ENCODE assay signal across 9 cellular contexts in the genomic region with DNA sequence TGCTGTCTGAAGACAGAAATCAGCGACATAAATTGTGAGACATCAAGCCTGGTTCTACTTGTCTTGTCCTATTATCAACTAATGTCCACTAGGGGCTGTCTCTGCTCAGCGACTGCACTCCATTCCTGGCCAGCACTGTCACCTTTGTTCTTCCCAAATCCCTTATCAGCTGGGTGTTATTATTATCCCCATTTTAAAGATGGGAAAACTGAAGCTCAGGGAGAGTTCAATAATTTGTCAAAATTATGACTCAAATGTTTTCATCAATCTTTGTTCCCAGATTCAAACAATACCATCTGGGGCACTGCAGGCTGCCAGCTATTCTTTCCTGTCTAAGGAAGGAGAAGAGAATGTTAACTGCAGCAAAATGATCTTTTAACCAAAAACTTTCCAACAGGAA.
DNase-seq lines count a peak whose midpoint lies in the region; ATAC-seq and TF ChIP-seq lines count a peak whose summit lies in the region.
"Had no signal": no experiment of that assay in that cellular context is flagged by ENCODE, and none has a peak within 500 bp of the region (broad histone marks: within the 10 kb centered on the region; RNA-seq: fewer than 3 reads in every experiment).

No MANE protein-coding gene starts in this region.

- DNase-seq in DMS153 treated with DMSO at 0.1 percent for 48 hours (lab: John Stamatoyannopoulos, UW; ENCODE audit: unreplicated experiment) (peak; percentile 30), HT-29 (ENCODE audit: low spot score) (peak; percentile 23), amniotic epithelial cell (ENCODE audit: low read depth) (peak; percentile 4), nephron progenitor cell (no peak), NCI-H128 (lab: John Stamatoyannopoulos, UW; ENCODE audit: unreplicated experiment) (no peak), hippocampal formation (lab: John Stamatoyannopoulos, UW) (no peak)
- DNase-seq in activated naive CD8-positive, alpha-beta T cell treated with anti-CD3 and anti-CD28 coated beads, Interleukin-2, amount 50 U/mL, for 24 hours: no peak
- DNase-seq: NCI-H226 had no signal

- peaks cover 76% of the 10 kb centered on the region for H3K4me1 Mint-ChIP-seq in nephron progenitor cell
- H3K4me1 Mint-ChIP-seq in activated naive CD8-positive, alpha-beta T cell treated with anti-CD3 and anti-CD28 coated beads, Interleukin-2, amount 50 U/mL, for 24 hours: no peaks in the 10 kb centered on the region

- peak; percentile 31 for TF ChIP-seq CTCF in nephron progenitor cell (IDR thresholded peaks at IDR 0.05)

- no peaks in the 10 kb centered on the region for H3K9me3 Mint-ChIP-seq in nephron progenitor cell
- no peaks in the 10 kb centered on the region for H3K9me3 Mint-ChIP-seq in activated naive CD8-positive, alpha-beta T cell treated with anti-CD3 and anti-CD28 coated beads, Interleukin-2, amount 50 U/mL, for 24 hours

- H3K4me3 Mint-ChIP-seq in nephron progenitor cell: no peak overlapping the region
- H3K4me3 Mint-ChIP-seq in activated naive CD8-positive, alpha-beta T cell treated with anti-CD3 and anti-CD28 coated beads, Interleukin-2, amount 50 U/mL, for 24 hours: no peak overlapping the region

- H3K36me3 Mint-ChIP-seq in nephron progenitor cell (ENCODE audit: low read depth): no peaks in the 10 kb centered on the region
- no peaks in the 10 kb centered on the region for H3K36me3 Mint-ChIP-seq in activated naive CD8-positive, alpha-beta T cell treated with anti-CD3 and anti-CD28 coated beads, Interleukin-2, amount 50 U/mL, for 24 hours (ENCODE audit: low read depth)

- H3K27ac Mint-ChIP-seq in nephron progenitor cell: no peak overlapping the region
- H3K27ac Mint-ChIP-seq in activated naive CD8-positive, alpha-beta T cell treated with anti-CD3 and anti-CD28 coated beads, Interleukin-2, amount 50 U/mL, for 24 hours: no peak overlapping the region

- no peak for ATAC-seq in activated naive CD8-positive, alpha-beta T cell treated with anti-CD3 and anti-CD28 coated beads, Interleukin-2, amount 50 U/mL, for 24 hours
- no peak for ATAC-seq in HG02623 (IDR thresholded peaks at IDR 0.05; ENCODE audit: unreplicated experiment)

- no peaks in the 10 kb centered on the region for H3K27me3 Mint-ChIP-seq in nephron progenitor cell (ENCODE audit: low read depth, poor library complexity)
- peaks cover 13% of the 10 kb centered on the region for H3K27me3 Mint-ChIP-seq in activated naive CD8-positive, alpha-beta T cell treated with anti-CD3 and anti-CD28 coated beads, Interleukin-2, amount 50 U/mL, for 24 hours

Comparison
In these comparisons a context has a peak if more than half of its experiments do, and no peak if none do; other contexts are left out.
1. DNase-seq: peak in DMS153 treated with DMSO at 0.1 percent for 48 hours (single experiment), HT-29 (single experiment) and amniotic epithelial cell (single experiment); none in nephron progenitor cell (single experiment), activated naive CD8-positive, alpha-beta T cell treated with anti-CD3 and anti-CD28 coated beads, Interleukin-2, amount 50 U/mL, for 24 hours (single experiment), NCI-H128 (single experiment) and hippocampal formation (0 of 2).